ENCODE assay signal across 8 cellular contexts in the genomic region with DNA sequence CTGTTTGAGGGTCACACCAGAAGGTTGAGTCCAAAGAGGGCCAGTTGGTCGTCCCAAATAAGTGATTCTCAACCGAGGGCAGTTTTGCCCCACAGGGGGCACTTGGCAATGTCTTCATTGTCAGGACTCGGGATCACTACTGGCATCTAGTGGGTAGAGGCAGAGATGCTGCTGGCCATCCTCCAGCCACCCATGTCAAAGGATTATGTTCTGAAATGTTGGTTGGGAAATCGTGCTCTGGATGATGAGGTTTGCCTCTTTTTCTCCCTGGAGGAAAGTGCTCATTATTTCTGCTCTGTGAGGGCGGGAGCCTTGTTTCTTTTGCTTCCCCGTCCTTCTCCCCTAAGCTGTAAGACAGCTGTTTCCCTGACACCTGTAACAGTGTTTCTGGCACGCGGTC. TPM values are rescaled to one million over a fixed set of nuclear protein-coding genes. Genes with fewer than 3 reads are reported as not detected.
DNase-seq lines count a peak whose midpoint lies in the region; ATAC-seq and TF ChIP-seq lines count a peak whose summit lies in the region.

No MANE protein-coding gene starts in this region.

- TF ChIP-seq CTCF in progenitor cell of endocrine pancreas (IDR thresholded peaks at IDR 0.05; ENCODE audit: unreplicated experiment): peak; percentile 45

- H3K27me3 Mint-ChIP-seq in activated CD8-positive, alpha-beta T cell treated with anti-CD3 and anti-CD28 coated beads, Interleukin-2, amount 10 ng/mL, durations not matched to agents 7 days and 5 days (ENCODE audit: low read depth): no peaks in the 10 kb centered on the region
- no peaks in the 10 kb centered on the region for H3K27me3 Mint-ChIP-seq in progenitor cell of endocrine pancreas

- H3K36me3 Mint-ChIP-seq in activated CD8-positive, alpha-beta T cell treated with anti-CD3 and anti-CD28 coated beads, Interleukin-2, amount 10 ng/mL, durations not matched to agents 7 days and 5 days (ENCODE audit: low read depth): peaks cover 5% of the 10 kb centered on the region
- peaks cover 2% of the 10 kb centered on the region for H3K36me3 Mint-ChIP-seq in progenitor cell of endocrine pancreas (ENCODE audit: insufficient read depth)

- DNase-seq in A172 (ENCODE audit: low spot score) (peak; percentile 65), ELF-1 (ENCODE audit: low read depth, low spot score) (peak; percentile 35), NCI-H1694 treated with DMSO at 0.1 percent for 48 hours (lab: John Stamatoyannopoulos, UW) (peak; percentile 56), globus pallidus (ENCODE audit: low spot score) (peak; percentile 80), progenitor cell of endocrine pancreas (ENCODE audit: low spot score, unreplicated experiment) (no peak), middle frontal gyrus (ENCODE audit: extremely low spot score, low spot score) (no peak)
- DNase-seq in activated CD8-positive, alpha-beta T cell treated with anti-CD3 and anti-CD28 coated beads, Interleukin-2, amount 10 ng/mL, durations not matched to agents 7 days and 5 days: peak; percentile 46

- POLR2A ChIA-PET in activated CD8-positive, alpha-beta T cell treated with anti-CD3 and anti-CD28 coated beads, Interleukin-2, amount 10 ng/mL, durations not matched to agents 7 days and 5 days (lab: Charles Lee): no interaction called here

- H3K9me3 Mint-ChIP-seq in activated CD8-positive, alpha-beta T cell treated with anti-CD3 and anti-CD28 coated beads, Interleukin-2, amount 10 ng/mL, durations not matched to agents 7 days and 5 days (ENCODE audit: insufficient read depth): no peaks in the 10 kb centered on the region
- no peaks in the 10 kb centered on the region for H3K9me3 Mint-ChIP-seq in progenitor cell of endocrine pancreas (ENCODE audit: low read depth)

- no peak overlapping the region for H3K27ac Mint-ChIP-seq in activated CD8-positive, alpha-beta T cell treated with anti-CD3 and anti-CD28 coated beads, Interleukin-2, amount 10 ng/mL, durations not matched to agents 7 days and 5 days
- peak overlapping the region; percentile 46 for H3K27ac Mint-ChIP-seq in progenitor cell of endocrine pancreas

- CTCF ChIA-PET in activated CD8-positive, alpha-beta T cell treated with anti-CD3 and anti-CD28 coated beads, Interleukin-2, amount 10 ng/mL, durations not matched to agents 7 days and 5 days (lab: Charles Lee): interaction anchor here (0.8 kb wide), 1 partner anchor 62 kb away, joined by 3 read pairs; no protein-coding TSS in a partner anchor

- H3K4me1 Mint-ChIP-seq in activated CD8-positive, alpha-beta T cell treated with anti-CD3 and anti-CD28 coated beads, Interleukin-2, amount 10 ng/mL, durations not matched to agents 7 days and 5 days (ENCODE audit: low read depth): peaks cover 32% of the 10 kb centered on the region
- H3K4me1 Mint-ChIP-seq in progenitor cell of endocrine pancreas (ENCODE audit: low read depth): peaks cover 5% of the 10 kb centered on the region

- ATAC-seq in activated CD8-positive, alpha-beta T cell treated with anti-CD3 and anti-CD28 coated beads, Interleukin-2, amount 10 ng/mL, durations not matched to agents 7 days and 5 days: no peak
- no peak for ATAC-seq in HG02938 (IDR thresholded peaks at IDR 0.05; ENCODE audit: unreplicated experiment)

- no peak overlapping the region for H3K4me3 Mint-ChIP-seq in activated CD8-positive, alpha-beta T cell treated with anti-CD3 and anti-CD28 coated beads, Interleukin-2, amount 10 ng/mL, durations not matched to agents 7 days and 5 days
- H3K4me3 Mint-ChIP-seq in progenitor cell of endocrine pancreas (ENCODE audit: low read depth): no peak overlapping the region

RNA-seq across cellular contexts. Expression of a gene that starts 3.6 kb away (rescaled TPM):
- total RNA-seq in A172 (2014; rRNA removed; shearing (Covaris generic)): 6.8 and 8.5 TPM in 2 replicates
- total RNA-seq in activated CD8-positive, alpha-beta T cell treated with anti-CD3 and anti-CD28 coated beads, Interleukin-2, amount 10 ng/mL, durations not matched to agents 7 days and 5 days: 10 to 100 TPM; 18.1 to 18.4 TPM
- 14.9 and 16.5 TPM in 2 replicates for total RNA-seq in progenitor cell of endocrine pancreas

RNA-seq across cellular contexts. Expression of a gene that starts 18.1 kb away (rescaled TPM):
- 8.4 and 11.6 TPM in 2 replicates for total RNA-seq in A172 (2014; rRNA removed; shearing (Covaris generic))
- 1 to 10 TPM; 3.3 to 4.1 TPM for total RNA-seq in activated CD8-positive, alpha-beta T cell treated with anti-CD3 and anti-CD28 coated beads, Interleukin-2, amount 10 ng/mL, durations not matched to agents 7 days and 5 days
- total RNA-seq in progenitor cell of endocrine pancreas: 34.8 and 38.7 TPM in 2 replicates

RNA-seq across cellular contexts. Expression of a gene that starts 39.6 kb away (rescaled TPM):
- 47.4 and 51.2 TPM in 2 replicates for total RNA-seq in A172 (2014; rRNA removed; shearing (Covaris generic))
- total RNA-seq in activated CD8-positive, alpha-beta T cell treated with anti-CD3 and anti-CD28 coated beads, Interleukin-2, amount 10 ng/mL, durations not matched to agents 7 days and 5 days: 10 to 100 TPM; 31.1 to 33.4 TPM
- total RNA-seq in progenitor cell of endocrine pancreas: 25.5 and 27.7 TPM in 2 replicates

RNA-seq across cellular contexts. Expression of a gene that starts 39.6 kb away (rescaled TPM):
- 2.4 and 7.1 TPM in 2 replicates for total RNA-seq in A172 (2014; rRNA removed; shearing (Covaris generic))
- total RNA-seq in activated CD8-positive, alpha-beta T cell treated with anti-CD3 and anti-CD28 coated beads, Interleukin-2, amount 10 ng/mL, durations not matched to agents 7 days and 5 days: 1 to 10 TPM; 8.0 to 9.4 TPM
- total RNA-seq in progenitor cell of endocrine pancreas: 33.2 and 34.2 TPM in 2 replicates

Comparison
In these comparisons a context has a peak if more than half of its experiments do, and no peak if none do; other contexts are left out.
1. DNase-seq: peak in A172 (single experiment), ELF-1 (single experiment), NCI-H1694 treated with DMSO at 0.1 percent for 48 hours (single experiment), activated CD8-positive, alpha-beta T cell treated with anti-CD3 and anti-CD28 coated beads, Interleukin-2, amount 10 ng/mL, durations not matched to agents 7 days and 5 days (single experiment) and globus pallidus (single experiment); none in progenitor cell of endocrine pancreas (single experiment) and middle frontal gyrus (single experiment).